1 cellular context compared by ENCODE assay signal in genomic region chr4:52711834-52712171, GRCh38.
TF ChIP-seq lines count a peak whose summit lies in the region.

No MANE protein-coding gene starts in this region.

TF ChIP-seq in H1, 55 proteins besides CTCF, POLR2A, EP300 and RAD21:
- no peak for TF ChIP-seq SP4 (IDR thresholded peaks at IDR 0.05; ENCODE audit: low read length)
- no peak for TF ChIP-seq YY1 (IDR thresholded peaks at IDR 0.05; ENCODE audit: low read depth, low read length)
- TF ChIP-seq SP1 (IDR thresholded peaks at IDR 0.05; ENCODE audit: low read depth, low read length), result no peak
- no peak for TF ChIP-seq TEAD4 (IDR thresholded peaks at IDR 0.05; ENCODE audit: low read depth, low read length)
- no peak for TF ChIP-seq TAF7 (optimal IDR thresholded peaks at IDR 0.05; ENCODE audit: borderline replicate concordance, low read depth, low read length)
- no peak for TF ChIP-seq EGR1 (IDR thresholded peaks at IDR 0.05; ENCODE audit: borderline replicate concordance, low read depth, low read length)
- no peak for TF ChIP-seq ASH2L (IDR thresholded peaks at IDR 0.05; ENCODE audit: low read length)
- TF ChIP-seq CEBPB (IDR thresholded peaks at IDR 0.05; ENCODE audit: low read depth, low read length), result no peak
- TF ChIP-seq GTF2F1 (IDR thresholded peaks at IDR 0.05; ENCODE audit: borderline replicate concordance, low read depth, low read length), result no peak
- TF ChIP-seq SIN3A (conservative IDR thresholded peaks at IDR 0.05 in 1 of 2, IDR thresholded peaks at IDR 0.05 in 1 of 2; ENCODE audit: low read depth in 1 of 2, low read length in 2 of 2), result no peak
- no peak for TF ChIP-seq TAF1 (IDR thresholded peaks at IDR 0.05; ENCODE audit: low read depth, low read length)
- no peak for TF ChIP-seq EZH2 (IDR thresholded peaks at IDR 0.05; ENCODE audit: low read depth, low read length, severe bottlenecking)
- no peak for TF ChIP-seq NRF1 (IDR thresholded peaks at IDR 0.05; ENCODE audit: low read depth, low read length)
- TF ChIP-seq HDAC2 (IDR thresholded peaks at IDR 0.05; ENCODE audit: borderline replicate concordance in 1 of 2, low read depth in 2 of 2, low read length in 2 of 2), result no peak
- TF ChIP-seq E2F6 (IDR thresholded peaks at IDR 0.05), result no peak
- TF ChIP-seq, protein P1, sequence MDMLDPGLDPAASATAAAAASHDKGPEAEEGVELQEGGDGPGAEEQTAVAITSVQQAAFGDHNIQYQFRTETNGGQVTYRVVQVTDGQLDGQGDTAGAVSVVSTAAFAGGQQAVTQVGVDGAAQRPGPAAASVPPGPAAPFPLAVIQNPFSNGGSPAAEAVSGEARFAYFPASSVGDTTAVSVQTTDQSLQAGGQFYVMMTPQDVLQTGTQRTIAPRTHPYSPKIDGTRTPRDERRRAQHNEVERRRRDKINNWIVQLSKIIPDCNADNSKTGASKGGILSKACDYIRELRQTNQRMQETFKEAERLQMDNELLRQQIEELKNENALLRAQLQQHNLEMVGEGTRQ (IDR thresholded peaks at IDR 0.05; ENCODE audit: low read length), result no peak
- no peak for TF ChIP-seq SIRT6 (IDR thresholded peaks at IDR 0.05; ENCODE audit: low read length)
- TF ChIP-seq ZNF274 (IDR thresholded peaks at IDR 0.05; ENCODE audit: borderline replicate concordance, extremely low read depth, low read length), result no peak
- TF ChIP-seq HDAC6 (IDR thresholded peaks at IDR 0.05; ENCODE audit: low read depth, low read length), result no peak
